In genomic region chr15:31970007-31970406, GRCh38 we compare ENCODE assay signal across 1 cellular context.
TF ChIP-seq lines count a peak whose summit lies in the region.

No MANE protein-coding gene starts in this region.

TF ChIP-seq in HepG2, 621 proteins besides CTCF, POLR2A, EP300 and RAD21 (continued from another document):
- TF ChIP-seq PREB (CRISPR knock-in tag; IDR thresholded peaks at IDR 0.05) (no peak), CCAR2 (optimal IDR thresholded peaks at IDR 0.05; ENCODE audit: low read depth, low read length) (no peak), ZNF513 (CRISPR knock-in tag; conservative IDR thresholded peaks at IDR 0.05) (no peak), ZNF354B (CRISPR knock-in tag; IDR thresholded peaks at IDR 0.05) (no peak), CSRNP2 (CRISPR knock-in tag; conservative IDR thresholded peaks at IDR 0.05; ENCODE audit: low read depth) (no peak)
TF ChIP-seq in HepG2: peak in this region for 0.
